22 cellular contexts compared by ENCODE assay signal in genomic region chr10:119023553-119023868, GRCh38. TPM values are rescaled to one million over a fixed set of nuclear protein-coding genes. Genes with fewer than 3 reads are reported as not detected.
DNase-seq lines count a peak whose midpoint lies in the region; ATAC-seq and TF ChIP-seq lines count a peak whose summit lies in the region.
"Had no signal": no experiment of that assay in that cellular context is flagged by ENCODE, and none has a peak within 500 bp of the region (broad histone marks: within the 10 kb centered on the region; RNA-seq: fewer than 3 reads in every experiment).

No MANE protein-coding gene starts in this region.

- H3K4me2 ChIP-seq in GM23248 (ENCODE audit: unreplicated experiment), result peak overlapping the region; percentile 53
- peak overlapping the region; percentile 26 for H3K4me2 ChIP-seq in smooth muscle cell

- no peak overlapping the region for H3K4me3 ChIP-seq in GM23248
- no peak overlapping the region for H3K4me3 ChIP-seq in smooth muscle cell
- H3K4me3 ChIP-seq: cardiac muscle cell, GM12878, K562 had no signal

- H4K20me1 ChIP-seq in GM23248 (ENCODE audit: insufficient read depth), result no peaks in the 10 kb centered on the region
- H4K20me1 ChIP-seq in smooth muscle cell (ENCODE audit: low read depth), result no peaks in the 10 kb centered on the region

- H3K79me2 ChIP-seq in GM23248 (ENCODE audit: insufficient read depth) (no peaks in the 10 kb centered on the region), smooth muscle cell (ENCODE audit: low read depth) (no peaks in the 10 kb centered on the region)

- WGBS in GM23248 (ENCODE audit: low coverage in 1 of 2, low lambda C conversion rate in 2 of 2, missing lambda C conversion rate in 2 of 2), 2 experiments, result 27 to 30% methylated on average over 8 of the region's 8 CpGs
- 54% methylated on average over 8 of the region's 8 CpGs for WGBS in smooth muscle cell (ENCODE audit: low lambda C conversion rate)

- peaks cover 31% of the 10 kb centered on the region for H3K4me1 ChIP-seq in GM23248 (ENCODE audit: insufficient read depth)
- H3K4me1 ChIP-seq in smooth muscle cell (ENCODE audit: low read depth), result peaks cover 13% of the 10 kb centered on the region

- H3K36me3 ChIP-seq in GM23248 (ENCODE audit: low read depth), result no peaks in the 10 kb centered on the region
- H3K36me3 ChIP-seq in smooth muscle cell (ENCODE audit: low read depth), result no peaks in the 10 kb centered on the region
- H3K36me3 ChIP-seq: cardiac muscle cell, WERI-Rb-1 had no signal

- H3K9me3 ChIP-seq in GM23248 (ENCODE audit: low read depth), result no peaks in the 10 kb centered on the region
- no peaks in the 10 kb centered on the region for H3K9me3 ChIP-seq in smooth muscle cell (replicated peaks; ENCODE audit: low read depth)

- no peak for TF ChIP-seq CTCF in smooth muscle cell (IDR thresholded peaks at IDR 0.05; ENCODE audit: borderline replicate concordance, insufficient read depth, poor library complexity, severe bottlenecking)

- H3K27ac ChIP-seq in GM23248, result no peak overlapping the region
- peak overlapping the region; percentile 26 for H3K27ac ChIP-seq in epithelial cell of prostate
- no peak overlapping the region for H3K27ac ChIP-seq in smooth muscle cell (ENCODE audit: low read depth)
- H3K27ac ChIP-seq: C4-2B, cardiac muscle cell, WERI-Rb-1 had no signal

- H3K27me3 ChIP-seq in GM23248 (replicated peaks; ENCODE audit: insufficient read depth) (no peaks in the 10 kb centered on the region), smooth muscle cell (ENCODE audit: low read depth) (no peaks in the 10 kb centered on the region)
- H3K27me3 ChIP-seq: cardiac muscle cell had no signal

- in situ Hi-C loops in GM23248 (cut with MboI), result no loop called here

- H3F3A ChIP-seq in GM23248 (ENCODE audit: insufficient read depth), result peaks cover 22% of the 10 kb centered on the region
- H3F3A ChIP-seq in smooth muscle cell (ENCODE audit: low read depth), result no peaks in the 10 kb centered on the region

- no peak overlapping the region for H3K9ac ChIP-seq in GM23248
- H3K9ac ChIP-seq in smooth muscle cell (ENCODE audit: low read depth), result no peak overlapping the region

- no peak overlapping the region for H2AFZ ChIP-seq in GM23248
- no peak overlapping the region for H2AFZ ChIP-seq in smooth muscle cell (ENCODE audit: low read depth)

- DNase-seq in GM23248 (no peak), NCI-H69 (lab: John Stamatoyannopoulos, UW) (peak; percentile 3), epithelial cell of prostate (ENCODE audit: low read depth, low spot score) (no peak), smooth muscle cell (lab: John Stamatoyannopoulos, UW; ENCODE audit: unreplicated experiment) (no peak), UCSD-AML1 (lab: John Stamatoyannopoulos, UW; ENCODE audit: unreplicated experiment) (no peak), COLO668 (lab: John Stamatoyannopoulos, UW; ENCODE audit: unreplicated experiment) (no peak)
- DNase-seq: activated CD4-positive, alpha-beta T cell treated with anti-CD3 and anti-CD28 coated beads, Interleukin-2, amount 10 ng/mL, durations not matched to agents 24 days and 14 days; activated naive CD4-positive, alpha-beta T cell treated with anti-CD3 and anti-CD28 coated beads, Interleukin-2, amount 50 U/mL, for 16 hours; amygdala; cortex of kidney; left ventricle myocardium superior; NCI-H1694; NCI-H526; RPMI8226; stimulated activated CD8-positive, alpha-beta memory T cell treated with anti-CD3 and anti-CD28 coated beads, Interleukin-4, amount 100 ng/mL, for 48 hours; WERI-Rb-1 had no signal

- ATAC-seq in GM21390 (IDR thresholded peaks at IDR 0.05; ENCODE audit: unreplicated experiment), result no peak
- ATAC-seq: GM12878, K562, left ventricle myocardium superior, sciatic nerve had no signal

- no peaks in the 10 kb centered on the region for H3K9me2 ChIP-seq in GM23248 (ENCODE audit: insufficient read depth)

RNA-seq across cellular contexts. Expression of gene NANOS1, which starts 6.0 kb away (rescaled TPM):
- under 0.01 and 1.3 TPM in 2 replicates for total RNA-seq in GM23248 (2014; rRNA removed; shearing (Covaris generic))
- polyA plus RNA-seq in GM23248 (2016; fragmentation: Nextera tagmentation; extraction: Ambion mirVana) (0.15 and 0.18 TPM in 2 replicates), smooth muscle cell (1.4 and 2.8 TPM in 2 replicates)
- total RNA-seq in smooth muscle cell, result 0.76 and 0.90 TPM in 2 replicates

RNA-seq across cellular contexts. Expression of gene EIF3A, which starts 57.1 kb away (rescaled TPM):
- 91.3 and 98.6 TPM in 2 replicates for total RNA-seq in GM23248 (2014; rRNA removed; shearing (Covaris generic))
- polyA plus RNA-seq in GM23248 (2016; fragmentation: Nextera tagmentation; extraction: Ambion mirVana) (74.5 and 74.9 TPM in 2 replicates), smooth muscle cell (37.9 and 51.5 TPM in 2 replicates)
- total RNA-seq in smooth muscle cell, result 95.0 and 105 TPM in 2 replicates
